Comparison of ENCODE assay signal across 1 cellular context in the genomic region with DNA sequence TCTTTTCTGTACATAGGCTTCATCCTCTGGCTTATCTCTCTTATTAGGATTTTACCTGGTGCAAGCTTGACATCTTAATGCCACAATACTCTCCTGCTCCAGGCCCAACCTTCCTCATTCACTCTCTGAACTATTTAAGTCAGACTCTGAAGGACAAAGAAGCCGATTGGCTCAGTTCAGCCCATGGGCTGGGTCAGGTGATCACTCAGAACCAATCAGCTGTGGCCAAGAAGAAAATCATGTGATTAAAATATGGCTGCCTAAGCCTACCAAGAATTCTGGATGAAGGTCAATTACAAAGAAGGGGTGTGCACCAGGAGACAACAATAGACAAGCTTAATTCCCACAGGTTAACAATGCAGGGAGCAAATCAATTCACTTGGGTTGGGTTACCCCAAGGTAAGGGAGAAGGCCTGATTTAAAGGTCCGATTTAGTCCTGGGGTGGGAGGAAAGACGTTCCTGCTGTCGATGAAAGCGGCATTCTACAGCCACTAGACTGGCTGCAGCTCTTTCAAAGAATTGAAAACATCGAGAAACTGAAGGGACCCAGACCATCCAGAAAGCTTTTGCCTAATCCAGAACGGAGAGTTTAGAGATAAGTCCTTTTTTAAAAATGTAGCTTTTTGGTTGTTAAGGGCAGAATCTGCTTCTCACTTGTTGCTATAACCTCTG.
TF ChIP-seq lines count a peak whose summit lies in the region.

No MANE protein-coding gene starts in this region.

TF ChIP-seq in K562, 482 proteins besides CTCF, POLR2A, EP300 and RAD21 (continued from another document):
- TF ChIP-seq, protein P1, sequence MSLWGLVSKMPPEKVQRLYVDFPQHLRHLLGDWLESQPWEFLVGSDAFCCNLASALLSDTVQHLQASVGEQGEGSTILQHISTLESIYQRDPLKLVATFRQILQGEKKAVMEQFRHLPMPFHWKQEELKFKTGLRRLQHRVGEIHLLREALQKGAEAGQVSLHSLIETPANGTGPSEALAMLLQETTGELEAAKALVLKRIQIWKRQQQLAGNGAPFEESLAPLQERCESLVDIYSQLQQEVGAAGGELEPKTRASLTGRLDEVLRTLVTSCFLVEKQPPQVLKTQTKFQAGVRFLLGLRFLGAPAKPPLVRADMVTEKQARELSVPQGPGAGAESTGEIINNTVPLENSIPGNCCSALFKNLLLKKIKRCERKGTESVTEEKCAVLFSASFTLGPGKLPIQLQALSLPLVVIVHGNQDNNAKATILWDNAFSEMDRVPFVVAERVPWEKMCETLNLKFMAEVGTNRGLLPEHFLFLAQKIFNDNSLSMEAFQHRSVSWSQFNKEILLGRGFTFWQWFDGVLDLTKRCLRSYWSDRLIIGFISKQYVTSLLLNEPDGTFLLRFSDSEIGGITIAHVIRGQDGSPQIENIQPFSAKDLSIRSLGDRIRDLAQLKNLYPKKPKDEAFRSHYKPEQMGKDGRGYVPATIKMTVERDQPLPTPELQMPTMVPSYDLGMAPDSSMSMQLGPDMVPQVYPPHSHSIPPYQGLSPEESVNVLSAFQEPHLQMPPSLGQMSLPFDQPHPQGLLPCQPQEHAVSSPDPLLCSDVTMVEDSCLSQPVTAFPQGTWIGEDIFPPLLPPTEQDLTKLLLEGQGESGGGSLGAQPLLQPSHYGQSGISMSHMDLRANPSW (CRISPR knock-in tag; IDR thresholded peaks at IDR 0.05), result no peak
- TF ChIP-seq ELF1 (tag; IDR thresholded peaks at IDR 0.05) (no peak), ZNF444 (CRISPR knock-in tag; IDR thresholded peaks at IDR 0.05) (no peak), SRSF9 (IDR thresholded peaks at IDR 0.05; ENCODE audit: borderline replicate concordance, low read depth, low read length) (no peak), NR2C2 (CRISPR knock-in tag; IDR thresholded peaks at IDR 0.05) (no peak), NR2C2 (tag; IDR thresholded peaks at IDR 0.05) (no peak), EHMT2 (IDR thresholded peaks at IDR 0.05) (peak; percentile 93; the same call in 1 of the 2 replicates), CBX1 (IDR thresholded peaks at IDR 0.05; ENCODE audit: low read depth) (no peak), ZNF165 (CRISPR knock-in tag; IDR thresholded peaks at IDR 0.05; ENCODE audit: borderline replicate concordance) (no peak), POLR2AphosphoS2 (IDR thresholded peaks at IDR 0.05; ENCODE audit: low read length) (no peak), PTRF (tag; IDR thresholded peaks at IDR 0.05) (no peak), ZNF77 (CRISPR knock-in tag; IDR thresholded peaks at IDR 0.05) (no peak), ZNF347 (CRISPR knock-in tag; IDR thresholded peaks at IDR 0.05; ENCODE audit: low read depth) (no peak), RAD51 (IDR thresholded peaks at IDR 0.05; ENCODE audit: borderline replicate concordance, low read depth) (peak; percentile 96), TEAD4 (IDR thresholded peaks at IDR 0.05; ENCODE audit: low read length) (no peak), TEAD4 (CRISPR knock-in tag; IDR thresholded peaks at IDR 0.05; ENCODE audit: borderline replicate concordance) (no peak), ZNF408 (CRISPR knock-in tag; IDR thresholded peaks at IDR 0.05; ENCODE audit: low read depth) (no peak), ZNF282 (CRISPR knock-in tag; IDR thresholded peaks at IDR 0.05) (no peak), KHSRP (IDR thresholded peaks at IDR 0.05) (no peak), CREB1 (IDR thresholded peaks at IDR 0.05) (no peak), CREB1 (CRISPR knock-in tag; IDR thresholded peaks at IDR 0.05) (no peak), KLF16 (IDR thresholded peaks at IDR 0.05) (no peak), NCOR1 (IDR thresholded peaks at IDR 0.05) (no peak), EP400 (IDR thresholded peaks at IDR 0.05) (no peak), DMBX1 (CRISPR knock-in tag; IDR thresholded peaks at IDR 0.05; ENCODE audit: borderline replicate concordance) (peak; percentile 61; the same call in 1 of the 2 replicates), ZNF217 (CRISPR knock-in tag; IDR thresholded peaks at IDR 0.05) (no peak), ASH1L (IDR thresholded peaks at IDR 0.05; ENCODE audit: borderline replicate concordance, low read depth, partially characterized antibody) (no peak), ILF3 (IDR thresholded peaks at IDR 0.05; ENCODE audit: borderline replicate concordance) (no peak), BMI1 (IDR thresholded peaks at IDR 0.05; ENCODE audit: low read length) (no peak), NONO (IDR thresholded peaks at IDR 0.05; ENCODE audit: low read depth in 2 of 2, low read length in 1 of 2) (no peak), HMG20B (CRISPR knock-in tag; IDR thresholded peaks at IDR 0.05) (no peak), C11orf30 (IDR thresholded peaks at IDR 0.05; ENCODE audit: low read depth) (peak; percentile 69), ZNF384 (IDR thresholded peaks at IDR 0.05; ENCODE audit: low read depth, low read length) (no peak), XRCC5 (IDR thresholded peaks at IDR 0.05; ENCODE audit: low read depth, low read length) (no peak), SRSF3 (IDR thresholded peaks at IDR 0.05; ENCODE audit: insufficient read depth, low read length) (no peak), FOXM1 (IDR thresholded peaks at IDR 0.05; ENCODE audit: low read depth) (peak; percentile 48; the same call in 1 of the 2 replicates), FOXM1 (CRISPR knock-in tag; IDR thresholded peaks at IDR 0.05; ENCODE audit: low read depth) (no peak), HNRNPUL1 (IDR thresholded peaks at IDR 0.05; ENCODE audit: low read length) (no peak), TAF1 (IDR thresholded peaks at IDR 0.05; ENCODE audit: control insufficient read depth, extremely low read depth, insufficient read depth, low read length, severe bottlenecking) (no peak), SAFB (IDR thresholded peaks at IDR 0.05; ENCODE audit: borderline replicate concordance, low read depth, low read length) (no peak), NR2C1 (IDR thresholded peaks at IDR 0.05) (no peak), NR2C1 (tag; IDR thresholded peaks at IDR 0.05) (peak; percentile 43; the same call in 1 of the 2 replicates), SIN3B (IDR thresholded peaks at IDR 0.05; ENCODE audit: low read depth) (peak; percentile 46; the same call in 1 of the 2 replicates), SMC3 (conservative IDR thresholded peaks at IDR 0.05; ENCODE audit: insufficient read depth, low read depth, low read length) (no peak), TAF7 (tag; IDR thresholded peaks at IDR 0.05) (0 out of 2 replicates have a peak, but pooled peaks have one; percentile 26)
- TF ChIP-seq, protein P2, sequence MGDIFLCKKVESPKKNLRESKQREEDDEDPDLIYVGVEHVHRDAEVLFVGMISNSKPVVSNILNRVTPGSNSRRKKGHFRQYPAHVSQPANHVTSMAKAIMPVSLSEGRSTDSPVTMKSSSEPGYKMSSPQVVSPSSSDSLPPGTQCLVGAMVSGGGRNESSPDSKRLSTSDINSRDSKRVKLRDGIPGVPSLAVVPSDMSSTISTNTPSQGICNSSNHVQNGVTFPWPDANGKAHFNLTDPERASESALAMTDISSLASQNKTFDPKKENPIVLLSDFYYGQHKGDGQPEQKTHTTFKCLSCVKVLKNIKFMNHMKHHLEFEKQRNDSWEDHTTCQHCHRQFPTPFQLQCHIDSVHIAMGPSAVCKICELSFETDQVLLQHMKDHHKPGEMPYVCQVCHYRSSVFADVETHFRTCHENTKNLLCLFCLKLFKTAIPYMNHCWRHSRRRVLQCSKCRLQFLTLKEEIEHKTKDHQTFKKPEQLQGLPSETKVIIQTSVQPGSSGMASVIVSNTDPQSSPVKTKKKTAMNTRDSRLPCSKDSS (IDR thresholded peaks at IDR 0.05; ENCODE audit: low read depth, partially characterized antibody), result no peak
- TF ChIP-seq, protein P3, sequence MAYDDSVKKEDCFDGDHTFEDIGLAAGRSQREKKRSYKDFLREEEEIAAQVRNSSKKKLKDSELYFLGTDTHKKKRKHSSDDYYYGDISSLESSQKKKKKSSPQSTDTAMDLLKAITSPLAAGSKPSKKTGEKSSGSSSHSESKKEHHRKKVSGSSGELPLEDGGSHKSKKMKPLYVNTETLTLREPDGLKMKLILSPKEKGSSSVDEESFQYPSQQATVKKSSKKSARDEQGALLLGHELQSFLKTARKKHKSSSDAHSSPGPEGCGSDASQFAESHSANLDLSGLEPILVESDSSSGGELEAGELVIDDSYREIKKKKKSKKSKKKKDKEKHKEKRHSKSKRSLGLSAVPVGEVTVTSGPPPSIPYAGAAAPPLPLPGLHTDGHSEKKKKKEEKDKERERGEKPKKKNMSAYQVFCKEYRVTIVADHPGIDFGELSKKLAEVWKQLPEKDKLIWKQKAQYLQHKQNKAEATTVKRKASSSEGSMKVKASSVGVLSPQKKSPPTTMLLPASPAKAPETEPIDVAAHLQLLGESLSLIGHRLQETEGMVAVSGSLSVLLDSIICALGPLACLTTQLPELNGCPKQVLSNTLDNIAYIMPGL (CRISPR knock-in tag; IDR thresholded peaks at IDR 0.05), result no peak
- TF ChIP-seq, protein P4, sequence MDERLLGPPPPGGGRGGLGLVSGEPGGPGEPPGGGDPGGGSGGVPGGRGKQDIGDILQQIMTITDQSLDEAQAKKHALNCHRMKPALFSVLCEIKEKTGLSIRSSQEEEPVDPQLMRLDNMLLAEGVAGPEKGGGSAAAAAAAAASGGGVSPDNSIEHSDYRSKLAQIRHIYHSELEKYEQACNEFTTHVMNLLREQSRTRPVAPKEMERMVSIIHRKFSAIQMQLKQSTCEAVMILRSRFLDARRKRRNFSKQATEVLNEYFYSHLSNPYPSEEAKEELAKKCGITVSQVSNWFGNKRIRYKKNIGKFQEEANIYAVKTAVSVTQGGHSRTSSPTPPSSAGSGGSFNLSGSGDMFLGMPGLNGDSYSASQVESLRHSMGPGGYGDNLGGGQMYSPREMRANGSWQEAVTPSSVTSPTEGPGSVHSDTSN (CRISPR knock-in tag; IDR thresholded peaks at IDR 0.05; ENCODE audit: low read depth), result no peak
- TF ChIP-seq, protein P4 (tag; conservative IDR thresholded peaks at IDR 0.05; ENCODE audit: low read depth), result no peak
- TF ChIP-seq, protein P5, sequence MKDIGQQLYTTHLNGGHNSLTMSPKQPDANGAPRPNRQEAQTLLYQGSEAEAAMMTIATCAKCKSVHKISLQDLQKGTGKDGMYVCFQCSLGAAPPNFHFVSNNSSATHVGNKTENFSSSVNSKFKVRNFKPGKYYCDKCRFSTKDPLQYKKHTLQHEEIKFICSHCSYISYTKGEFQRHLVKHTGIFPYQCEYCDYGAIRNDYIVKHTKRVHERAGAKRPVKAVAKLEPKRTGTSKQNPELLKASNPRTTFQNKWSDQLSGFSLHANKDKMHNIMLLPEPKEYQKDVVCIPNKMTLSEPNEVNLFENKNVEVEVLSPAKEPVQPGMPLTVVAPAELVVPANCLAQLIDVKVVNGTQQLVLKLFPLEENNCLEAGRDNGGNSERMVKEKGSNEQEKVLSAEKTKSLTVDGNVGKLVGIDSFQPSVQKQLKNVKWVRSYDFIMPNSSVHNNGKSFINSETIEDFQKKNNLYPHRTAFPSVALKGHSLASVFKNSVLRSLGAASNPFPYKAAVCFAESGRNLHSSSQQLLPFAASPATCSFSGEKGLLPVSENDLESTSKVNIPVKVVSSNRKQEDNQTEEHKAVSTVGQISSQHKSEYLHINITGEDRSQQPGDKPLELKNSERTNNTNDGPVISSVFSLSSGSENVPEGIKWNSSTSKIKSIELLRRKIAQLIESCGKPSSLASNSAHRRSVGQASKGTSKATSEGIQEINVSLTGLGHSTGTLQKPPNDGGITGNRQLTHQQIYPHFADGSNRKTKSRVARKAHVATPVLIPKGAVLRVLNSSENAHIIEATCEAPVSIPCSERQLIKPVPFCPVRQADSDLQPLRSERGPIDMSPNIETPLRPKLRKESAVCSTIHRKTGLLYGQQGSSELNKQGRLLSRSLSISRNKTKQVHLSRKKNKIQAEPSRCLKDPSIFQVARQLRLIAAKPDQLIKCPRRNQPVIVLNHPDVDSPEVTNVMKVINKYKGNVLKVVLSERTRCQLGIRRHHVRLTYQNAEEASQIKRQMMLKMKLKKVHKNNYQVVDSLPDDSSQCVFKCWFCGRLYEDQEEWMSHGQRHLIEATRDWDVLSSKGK (CRISPR knock-in tag; IDR thresholded peaks at IDR 0.05), result no peak
- TF ChIP-seq, protein P6, sequence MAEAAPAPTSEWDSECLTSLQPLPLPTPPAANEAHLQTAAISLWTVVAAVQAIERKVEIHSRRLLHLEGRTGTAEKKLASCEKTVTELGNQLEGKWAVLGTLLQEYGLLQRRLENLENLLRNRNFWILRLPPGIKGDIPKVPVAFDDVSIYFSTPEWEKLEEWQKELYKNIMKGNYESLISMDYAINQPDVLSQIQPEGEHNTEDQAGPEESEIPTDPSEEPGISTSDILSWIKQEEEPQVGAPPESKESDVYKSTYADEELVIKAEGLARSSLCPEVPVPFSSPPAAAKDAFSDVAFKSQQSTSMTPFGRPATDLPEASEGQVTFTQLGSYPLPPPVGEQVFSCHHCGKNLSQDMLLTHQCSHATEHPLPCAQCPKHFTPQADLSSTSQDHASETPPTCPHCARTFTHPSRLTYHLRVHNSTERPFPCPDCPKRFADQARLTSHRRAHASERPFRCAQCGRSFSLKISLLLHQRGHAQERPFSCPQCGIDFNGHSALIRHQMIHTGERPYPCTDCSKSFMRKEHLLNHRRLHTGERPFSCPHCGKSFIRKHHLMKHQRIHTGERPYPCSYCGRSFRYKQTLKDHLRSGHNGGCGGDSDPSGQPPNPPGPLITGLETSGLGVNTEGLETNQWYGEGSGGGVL (CRISPR knock-in tag; IDR thresholded peaks at IDR 0.05), result no peak
- TF ChIP-seq, protein P7, sequence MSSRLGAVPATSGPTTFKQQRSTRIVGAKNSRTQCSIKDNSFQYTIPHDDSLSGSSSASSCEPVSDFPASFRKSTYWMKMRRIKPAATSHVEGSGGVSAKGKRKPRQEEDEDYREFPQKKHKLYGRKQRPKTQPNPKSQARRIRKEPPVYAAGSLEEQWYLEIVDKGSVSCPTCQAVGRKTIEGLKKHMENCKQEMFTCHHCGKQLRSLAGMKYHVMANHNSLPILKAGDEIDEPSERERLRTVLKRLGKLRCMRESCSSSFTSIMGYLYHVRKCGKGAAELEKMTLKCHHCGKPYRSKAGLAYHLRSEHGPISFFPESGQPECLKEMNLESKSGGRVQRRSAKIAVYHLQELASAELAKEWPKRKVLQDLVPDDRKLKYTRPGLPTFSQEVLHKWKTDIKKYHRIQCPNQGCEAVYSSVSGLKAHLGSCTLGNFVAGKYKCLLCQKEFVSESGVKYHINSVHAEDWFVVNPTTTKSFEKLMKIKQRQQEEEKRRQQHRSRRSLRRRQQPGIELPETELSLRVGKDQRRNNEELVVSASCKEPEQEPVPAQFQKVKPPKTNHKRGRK (tag; IDR thresholded peaks at IDR 0.05), result no peak
